Comparison of ENCODE assay signal across 19 cellular contexts in genomic region chr5:169695025-169695625, GRCh38. TPM values are rescaled to one million over a fixed set of nuclear protein-coding genes. Genes with fewer than 3 reads are reported as not detected.
A peak's percentile ranks its signal among the peaks of the same experiment; 100 is the strongest.
DNase-seq lines count a peak whose midpoint lies in the region; ATAC-seq, FAIRE-seq and TF ChIP-seq lines count a peak whose summit lies in the region.
"Had no signal": no experiment of that assay in that cellular context is flagged by ENCODE, and none has a peak within 500 bp of the region (broad histone marks: within the 10 kb centered on the region; RNA-seq: fewer than 3 reads in every experiment).

No MANE protein-coding gene starts in this region.

- no peak overlapping the region for H2BK15ac ChIP-seq in H9 (ENCODE audit: low read depth, low read length)

- no peak overlapping the region for H3K18ac ChIP-seq in H9 (ENCODE audit: insufficient read length, low read depth, low read length)

- no peak overlapping the region for H2BK5ac ChIP-seq in H9 (ENCODE audit: insufficient read length, low read length)

- H3K4ac ChIP-seq in H9 (ENCODE audit: low read depth, low read length): no peak overlapping the region

- no peak overlapping the region for H3K4me3 ChIP-seq in A549
- no peak overlapping the region for H3K4me3 ChIP-seq in RWPE2 (ENCODE audit: severe bottlenecking)
- H3K4me3 ChIP-seq: dorsolateral prefrontal cortex, esophagus muscularis mucosa, heart left ventricle, right atrium auricular region had no signal

- H2AFZ ChIP-seq in H9 (ENCODE audit: low read length): no peak overlapping the region

- H2BK12ac ChIP-seq in H9 (ENCODE audit: insufficient read length, low read depth, low read length): no peak overlapping the region

- TF ChIP-seq CTCF in A549 (IDR thresholded peaks at IDR 0.05): no peak
- TF ChIP-seq CTCF in RWPE2 (IDR thresholded peaks at IDR 0.05; ENCODE audit: poor library complexity, severe bottlenecking): no peak
- no peak for TF ChIP-seq CTCF in foreskin keratinocyte (conservative IDR thresholded peaks at IDR 0.05)
- TF ChIP-seq CTCF in H9 (conservative IDR thresholded peaks at IDR 0.05): no peak

- POLR2A ChIA-PET in A549 (lab: Yijun Ruan, JAX): no interaction called here

- no peaks in the 10 kb centered on the region for H3K79me1 ChIP-seq in H9 (ENCODE audit: insufficient read depth, low read depth, low read length, poor library complexity, severe bottlenecking)

- H4K8ac ChIP-seq in H9 (replicated peaks; ENCODE audit: insufficient read length, low read depth, low read length): no peak overlapping the region

- H3K9ac ChIP-seq in H9 (ENCODE audit: extremely low read depth, insufficient read length, low read length): no peak overlapping the region

- no peaks in the 10 kb centered on the region for H3K23me2 ChIP-seq in H9 (ENCODE audit: insufficient read length, low read depth, low read length, poor library complexity, severe bottlenecking)

- no peaks in the 10 kb centered on the region for H3K27me3 ChIP-seq in RWPE2 (ENCODE audit: insufficient read depth, poor library complexity, severe bottlenecking)
- H3K27me3 ChIP-seq in foreskin keratinocyte: no peaks in the 10 kb centered on the region
- H3K27me3 ChIP-seq in H9 (ENCODE audit: insufficient read depth, low read length): no peaks in the 10 kb centered on the region
- H3K27me3 ChIP-seq: esophagus muscularis mucosa, heart left ventricle, right atrium auricular region had no signal

- H3K27me3 Mint-ChIP-seq in H9 (ENCODE audit: low read depth): no peaks in the 10 kb centered on the region; the same call in 1 of the 2 replicates
- H3K27me3 Mint-ChIP-seq: B cell, T-cell had no signal

- H3K36me3 Mint-ChIP-seq in H9 (ENCODE audit: insufficient read depth in 1 of 3, low read depth in 3 of 3): no peaks in the 10 kb centered on the region

- H3K27ac Mint-ChIP-seq in H9: no peak overlapping the region
- H3K27ac Mint-ChIP-seq: B cell had no signal

- CTCF ChIA-PET in A549 (lab: Yijun Ruan, JAX): interaction anchor here (0.5 to 1.5 kb wide), 5 partner anchors 10 to 521 kb away, joined by 3 to 5 read pairs (median 3); no protein-coding TSS in a partner anchor

- H3K4me1 Mint-ChIP-seq in H9: no peaks in the 10 kb centered on the region
- H3K4me1 Mint-ChIP-seq: B cell had no signal

- no peak overlapping the region for H4K91ac ChIP-seq in H9 (ENCODE audit: insufficient read length, low read depth, low read length)

- H4K5ac ChIP-seq in H9 (ENCODE audit: insufficient read length, low read depth, low read length): no peak overlapping the region

- H3K14ac ChIP-seq in H9 (ENCODE audit: insufficient read depth, low read length): no peak overlapping the region

- no peak overlapping the region for H2BK120ac ChIP-seq in H9 (ENCODE audit: low read depth, low read length, poor library complexity, severe bottlenecking)

- FAIRE-seq in A549 (lab: Jason Lieb, UNC): no peak
- FAIRE-seq: D721Med had no signal

- H3K79me2 ChIP-seq in H9 (ENCODE audit: insufficient read depth, low read length): no peaks in the 10 kb centered on the region

- ATAC-seq in A549 (peak; percentile 26 to 58; a peak in 5 of 6 replicates), RWPE2 (ENCODE audit: low read depth) (no peak), foreskin keratinocyte (no peak), HG03196 (IDR thresholded peaks at IDR 0.05; ENCODE audit: unreplicated experiment) (no peak)
- ATAC-seq: T-cell had no signal

- no peak overlapping the region for H2BK20ac ChIP-seq in H9 (ENCODE audit: low read depth, low read length, poor library complexity, severe bottlenecking)

- H3K9me3 ChIP-seq in A549: no peaks in the 10 kb centered on the region
- no peaks in the 10 kb centered on the region for H3K9me3 ChIP-seq in RWPE2 (ENCODE audit: severe bottlenecking)
- H3K9me3 ChIP-seq in H9 (ENCODE audit: control insufficient read depth, low read depth, low read length): no peaks in the 10 kb centered on the region
- H3K9me3 ChIP-seq: esophagus muscularis mucosa, heart left ventricle, right atrium auricular region had no signal

- H2AK5ac ChIP-seq in H9 (ENCODE audit: insufficient read length, low read length): no peak overlapping the region

- 36% methylated on average over 6 of the region's 6 CpGs for WGBS in A549 (ENCODE audit: missing lambda C conversion rate)
- no CpG with 5 or more reads among the region's 6 CpGs for WGBS in H9 (ENCODE audit: extremely low coverage, insufficient read length, low lambda C conversion rate)

- H3K9me3 Mint-ChIP-seq in H9: no peaks in the 10 kb centered on the region
- H3K9me3 Mint-ChIP-seq: T-cell had no signal

- DNase-seq in A549 (ENCODE audit: low read depth in 1 of 2, low spot score in 1 of 2): peak in 1 of 2 experiments; percentile 33
- DNase-seq in EL: peak; percentile 49
- no peak for DNase-seq in RWPE2 (ENCODE audit: low spot score)
- peak in 1 of 2 donors; percentile 29 for DNase-seq in foreskin keratinocyte
- no peak for DNase-seq in activated effector memory CD4-positive, alpha-beta T cell treated with anti-CD3 and anti-CD28 coated beads, Interleukin-2, amount 50 U/mL, for 16 hours
- DNase-seq in NCI-H2107 treated with DMSO at 0.1 percent for 48 hours (lab: John Stamatoyannopoulos, UW; ENCODE audit: unreplicated experiment): no peak
- no peak for DNase-seq in H9
- DNase-seq: activated naive CD4-positive, alpha-beta T cell; dorsolateral prefrontal cortex; NCI-H2081; NCI-H524 treated with DMSO at 0.1 percent for 48 hours; stimulated activated CD4-positive, alpha-beta T cell treated with anti-CD3 and anti-CD28 coated beads, Interleukin-2, amount 100 ng/mL, for 24 hours; T-cell had no signal

- peak overlapping the region; percentile 83 to 85 for H3K27ac ChIP-seq in A549
- H3K27ac ChIP-seq in RWPE2 (ENCODE audit: poor library complexity, severe bottlenecking): peak overlapping the region; percentile 99
- peak overlapping the region; percentile 12 for H3K27ac ChIP-seq in foreskin keratinocyte
- no peak overlapping the region for H3K27ac ChIP-seq in H9 (ENCODE audit: insufficient read length, low read depth, low read length)
- H3K27ac ChIP-seq: dorsolateral prefrontal cortex, esophagus muscularis mucosa, heart left ventricle, right atrium auricular region had no signal

- no peaks in the 10 kb centered on the region for H3K36me3 ChIP-seq in RWPE2 (ENCODE audit: low read depth)
- H3K36me3 ChIP-seq: esophagus muscularis mucosa, right atrium auricular region had no signal

- no peak for TF ChIP-seq POLR2A in A549 (IDR thresholded peaks at IDR 0.05; ENCODE audit: low read length)

- no peak overlapping the region for H3T11ph ChIP-seq in H9 (ENCODE audit: low read length)

- no peak for TF ChIP-seq RAD21 in A549 (conservative IDR thresholded peaks at IDR 0.05 in 1 of 2, IDR thresholded peaks at IDR 0.05 in 1 of 2)

- H3K4me1 ChIP-seq in A549 (peaks cover 42% of the 10 kb centered on the region), RWPE2 (ENCODE audit: insufficient read depth, poor library complexity, severe bottlenecking) (peaks cover 26% of the 10 kb centered on the region), foreskin keratinocyte (peaks cover 25% of the 10 kb centered on the region), H9 (ENCODE audit: insufficient read depth, low read length) (no peaks in the 10 kb centered on the region)
- H3K4me1 ChIP-seq: esophagus muscularis mucosa, heart left ventricle had no signal

- H3K23ac ChIP-seq in H9 (ENCODE audit: insufficient read length, low read depth, low read length): no peak overlapping the region

- no peaks in the 10 kb centered on the region for H4K20me1 ChIP-seq in H9 (ENCODE audit: control insufficient read depth, insufficient read depth, insufficient read length)

- no peak for TF ChIP-seq EP300 in A549 (IDR thresholded peaks at IDR 0.05)

- H3K56ac ChIP-seq in H9 (ENCODE audit: insufficient read length, low read depth, low read length): no peak overlapping the region

- H3K4me2 ChIP-seq in A549 (peak overlapping the region; percentile 64), H9 (ENCODE audit: insufficient read depth, insufficient read length, low read length) (no peak overlapping the region)

- H3K4me3 Mint-ChIP-seq in H9: no peak overlapping the region
- H3K4me3 Mint-ChIP-seq: B cell, T-cell had no signal

TF ChIP-seq in A549, 52 proteins besides CTCF, POLR2A, EP300 and RAD21:
- TF ChIP-seq ELK1 (IDR thresholded peaks at IDR 0.05; ENCODE audit: low read depth, low read length) (no peak), FOSL2 (IDR thresholded peaks at IDR 0.05) (no peak), FOSL2 (CRISPR knock-in tag; IDR thresholded peaks at IDR 0.05) (0 out of 2 replicates have a peak, but pooled peaks have one; percentile 2)

RNA-seq across cellular contexts. Expression of gene DOCK2, which starts 58.0 kb away (rescaled TPM):
- polyA plus RNA-seq in A549 (2011; rRNA removed): 1.3 and 2.1 TPM in 2 replicates
- 1.0 and 1.2 TPM in 2 replicates for polyA plus RNA-seq in A549 (2012; cell fraction: cytosol; rRNA removed)
- polyA plus RNA-seq in A549 (2012; cell fraction: nucleus; rRNA removed): 1.4 and 2.4 TPM in 2 replicates
- polyA plus RNA-seq in A549 (2017; fragmentation: RNase III; extraction: RNeasy Plus Mini Kit Qiagen cat#74134 plus additional on column Dnase treatment): 4.0 to 5.2 TPM (median 4.6 TPM) in 3 replicates
- 3.3 and 4.0 TPM in 2 replicates for polyA minus RNA-seq in A549 (2011; rRNA and poly(A)+ RNA removed)
- 2.0 and 2.2 TPM in 2 replicates for total RNA-seq in foreskin keratinocyte
- 0.46 and 0.91 TPM in 2 replicates for polyA plus RNA-seq in foreskin keratinocyte
- 7.8 and 8.3 TPM in 2 replicates for total RNA-seq in H9 (2021)

Comparison
In these comparisons a context has a peak if more than half of its experiments do, and no peak if none do; other contexts are left out.
1. ATAC-seq: peak in A549 (2 of 2); none in RWPE2 (single experiment), foreskin keratinocyte (single experiment) and HG03196 (single experiment).